ENCODE assay signal across 9 cellular contexts in the genomic region with DNA sequence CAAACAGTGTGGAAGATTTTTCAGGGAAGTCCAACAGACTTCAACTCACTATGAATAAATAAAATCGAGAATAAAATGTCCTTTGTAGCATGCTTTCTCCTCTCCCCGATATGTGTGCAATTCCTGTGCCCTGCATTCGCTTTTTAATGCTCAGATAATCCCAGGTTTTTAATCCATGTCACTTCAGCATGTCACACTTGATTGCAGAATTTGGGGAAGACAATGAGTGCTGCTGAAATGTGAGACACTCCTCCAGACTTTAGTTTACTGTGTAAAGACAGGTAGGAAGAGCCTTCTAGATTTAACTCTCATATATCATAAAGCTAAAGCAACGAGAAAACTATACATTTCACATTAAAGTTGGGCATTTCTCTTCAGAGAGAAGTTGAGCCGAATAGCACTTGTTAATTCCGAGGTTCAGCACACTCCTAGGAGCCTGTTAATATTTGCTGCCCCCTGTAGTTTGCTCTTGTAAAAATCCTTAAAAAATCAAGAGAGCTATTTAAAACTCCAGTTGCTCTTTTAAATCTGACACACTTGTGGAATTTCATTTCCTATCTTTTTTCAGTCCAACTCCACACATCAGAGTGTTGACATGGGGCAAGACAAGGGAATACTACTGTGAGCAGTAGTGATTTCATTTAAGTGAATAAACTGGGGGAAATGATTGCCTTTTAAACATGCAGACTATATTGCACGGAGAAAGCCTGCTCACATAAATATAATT.
DNase-seq lines count a peak whose midpoint lies in the region; ATAC-seq and TF ChIP-seq lines count a peak whose summit lies in the region.
"Had no signal": no experiment of that assay in that cellular context is flagged by ENCODE, and none has a peak within 500 bp of the region (broad histone marks: within the 10 kb centered on the region; RNA-seq: fewer than 3 reads in every experiment).

No MANE protein-coding gene starts in this region.

- no peak for ATAC-seq in GM21390 (IDR thresholded peaks at IDR 0.05; ENCODE audit: unreplicated experiment)
- ATAC-seq: Panc1 had no signal

- H3K27me3 ChIP-seq in ascending aorta = no peaks in the 10 kb centered on the region
- no peaks in the 10 kb centered on the region for H3K27me3 ChIP-seq in tibial nerve

- H3K4me1 ChIP-seq in ascending aorta (no peaks in the 10 kb centered on the region), tibial nerve (peaks cover 0 to 5% (median 0%) of the 10 kb centered on the region in 4 donors)

- H3K9me3 ChIP-seq in ascending aorta (no peaks in the 10 kb centered on the region), tibial nerve (no peaks in the 10 kb centered on the region)

- DNase-seq in NCI-H1694 treated with DMSO at 0.1 percent for 48 hours (lab: John Stamatoyannopoulos, UW) (peak; percentile 34), ascending aorta (ENCODE audit: low spot score in 2 of 2) (no peak), iPS-NIHi7 (ENCODE audit: extremely low spot score) (peak; percentile 46), tibial nerve (ENCODE audit: low spot score in 2 of 2) (peak in 1 of 2 donors; percentile 8), NOMO-1 treated with DMSO at 0.1 percent for 48 hours (lab: John Stamatoyannopoulos, UW; ENCODE audit: unreplicated experiment) (no peak)
- DNase-seq in activated CD4-positive, alpha-beta T cell treated with anti-CD3 and anti-CD28 coated beads, Interleukin-2, amount 50 U/mL, for 4 hours = no peak

- TF ChIP-seq POLR2A in tibial nerve (IDR thresholded peaks at IDR 0.05) = no peak

- TF ChIP-seq EP300 in tibial nerve (IDR thresholded peaks at IDR 0.05) = no peak

- TF ChIP-seq CTCF in GM12875 (IDR thresholded peaks at IDR 0.05; ENCODE audit: borderline replicate concordance, insufficient read depth, low read depth, low read length) (peak; percentile 16; the same call in 1 of the 2 replicates), ascending aorta (IDR thresholded peaks at IDR 0.05) (peak; percentile 32 to 75 (median 55)), tibial nerve (IDR thresholded peaks at IDR 0.05) (peak; percentile 37 to 62 (median 43))

- H3K4me3 ChIP-seq in GM12875 (ENCODE audit: low read depth, low read length) (no peak overlapping the region), ascending aorta (peak overlapping the region in 1 of 2 donors; percentile 23), tibial nerve (no peak overlapping the region)

- H3K27ac ChIP-seq in ascending aorta (no peak overlapping the region), tibial nerve (no peak overlapping the region)

- 29 to 36% methylated on average over 7 of the region's 7 CpGs for WGBS in tibial nerve, 2 donors

- intact Hi-C loops in ascending aorta (cut with DNase I) = loop anchor here (2.0 kb wide), 1 partner anchor 409 kb away; no protein-coding TSS in a partner anchor

- H3K36me3 ChIP-seq in ascending aorta (no peaks in the 10 kb centered on the region), tibial nerve (no peaks in the 10 kb centered on the region)

Comparison
In these comparisons a context has a peak if more than half of its experiments do, and no peak if none do; other contexts are left out.
1. DNase-seq: peak in NCI-H1694 treated with DMSO at 0.1 percent for 48 hours (single experiment) and iPS-NIHi7 (single experiment); none in ascending aorta (0 of 2), activated CD4-positive, alpha-beta T cell treated with anti-CD3 and anti-CD28 coated beads, Interleukin-2, amount 50 U/mL, for 4 hours (0 of 2) and NOMO-1 treated with DMSO at 0.1 percent for 48 hours (single experiment).
2. Peak in every context shown above with its lines, with median percentiles within 50 percentile points of each other: CTCF ChIP-seq.